ENCODE assay signal across 1 cellular context in the genomic region with DNA sequence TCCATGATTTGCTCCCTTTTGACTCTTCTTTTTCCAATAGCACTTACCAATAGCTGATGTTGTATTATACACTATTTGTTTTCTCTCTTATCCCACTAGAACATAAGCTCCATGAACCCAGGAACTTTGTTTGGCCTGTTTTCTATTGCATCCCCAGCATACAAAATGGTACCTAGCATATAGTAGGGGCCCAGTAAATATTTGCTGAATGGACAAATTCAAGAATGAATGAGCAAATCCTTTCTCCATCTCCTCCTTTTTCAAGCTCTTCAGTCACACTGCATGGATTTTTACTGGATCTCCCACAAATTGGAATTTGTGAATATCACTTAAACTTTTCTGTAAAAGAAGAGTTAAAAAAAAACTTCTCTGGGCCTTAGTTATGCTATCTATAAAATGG.
TF ChIP-seq lines count a peak whose summit lies in the region.

No MANE protein-coding gene starts in this region.

TF ChIP-seq in HepG2, 621 proteins besides CTCF, POLR2A, EP300 and RAD21 (continued from another document):
- TF ChIP-seq, protein P1, sequence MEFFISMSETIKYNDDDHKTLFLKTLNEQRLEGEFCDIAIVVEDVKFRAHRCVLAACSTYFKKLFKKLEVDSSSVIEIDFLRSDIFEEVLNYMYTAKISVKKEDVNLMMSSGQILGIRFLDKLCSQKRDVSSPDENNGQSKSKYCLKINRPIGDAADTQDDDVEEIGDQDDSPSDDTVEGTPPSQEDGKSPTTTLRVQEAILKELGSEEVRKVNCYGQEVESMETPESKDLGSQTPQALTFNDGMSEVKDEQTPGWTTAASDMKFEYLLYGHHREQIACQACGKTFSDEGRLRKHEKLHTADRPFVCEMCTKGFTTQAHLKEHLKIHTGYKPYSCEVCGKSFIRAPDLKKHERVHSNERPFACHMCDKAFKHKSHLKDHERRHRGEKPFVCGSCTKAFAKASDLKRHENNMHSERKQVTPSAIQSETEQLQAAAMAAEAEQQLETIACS (CRISPR knock-in tag; IDR thresholded peaks at IDR 0.05): no peak
- TF ChIP-seq MAFK (conservative IDR thresholded peaks at IDR 0.05 in 1 of 2, IDR thresholded peaks at IDR 0.05 in 1 of 2; ENCODE audit: low read length in 2 of 2): peak; percentile 84 to 91
